ENCODE assay signal across 1 cellular context in the genomic region with DNA sequence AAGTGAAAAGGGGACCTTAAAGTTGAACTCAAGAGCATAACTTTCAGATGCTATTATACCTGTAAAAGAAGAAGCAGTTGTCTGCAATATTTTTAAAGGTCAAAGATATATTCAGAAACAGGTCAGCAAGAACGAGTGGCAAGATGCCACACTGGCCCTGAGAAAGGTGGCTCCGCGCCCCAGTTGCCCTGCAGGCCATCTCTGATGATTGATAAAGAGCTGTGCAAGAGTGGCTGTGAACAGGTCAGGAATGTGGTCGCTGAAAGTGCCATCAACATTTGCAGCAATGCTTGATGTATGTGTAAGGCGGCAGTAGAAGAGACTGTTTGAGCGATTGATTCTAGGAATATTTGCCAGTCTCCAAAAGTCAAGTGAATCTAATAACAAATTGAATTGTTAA.
TF ChIP-seq lines count a peak whose summit lies in the region.

No MANE protein-coding gene starts in this region.

TF ChIP-seq in GM23338, 12 proteins besides CTCF, POLR2A, EP300 and RAD21 (continued from another document):
- TF ChIP-seq, protein P1, sequence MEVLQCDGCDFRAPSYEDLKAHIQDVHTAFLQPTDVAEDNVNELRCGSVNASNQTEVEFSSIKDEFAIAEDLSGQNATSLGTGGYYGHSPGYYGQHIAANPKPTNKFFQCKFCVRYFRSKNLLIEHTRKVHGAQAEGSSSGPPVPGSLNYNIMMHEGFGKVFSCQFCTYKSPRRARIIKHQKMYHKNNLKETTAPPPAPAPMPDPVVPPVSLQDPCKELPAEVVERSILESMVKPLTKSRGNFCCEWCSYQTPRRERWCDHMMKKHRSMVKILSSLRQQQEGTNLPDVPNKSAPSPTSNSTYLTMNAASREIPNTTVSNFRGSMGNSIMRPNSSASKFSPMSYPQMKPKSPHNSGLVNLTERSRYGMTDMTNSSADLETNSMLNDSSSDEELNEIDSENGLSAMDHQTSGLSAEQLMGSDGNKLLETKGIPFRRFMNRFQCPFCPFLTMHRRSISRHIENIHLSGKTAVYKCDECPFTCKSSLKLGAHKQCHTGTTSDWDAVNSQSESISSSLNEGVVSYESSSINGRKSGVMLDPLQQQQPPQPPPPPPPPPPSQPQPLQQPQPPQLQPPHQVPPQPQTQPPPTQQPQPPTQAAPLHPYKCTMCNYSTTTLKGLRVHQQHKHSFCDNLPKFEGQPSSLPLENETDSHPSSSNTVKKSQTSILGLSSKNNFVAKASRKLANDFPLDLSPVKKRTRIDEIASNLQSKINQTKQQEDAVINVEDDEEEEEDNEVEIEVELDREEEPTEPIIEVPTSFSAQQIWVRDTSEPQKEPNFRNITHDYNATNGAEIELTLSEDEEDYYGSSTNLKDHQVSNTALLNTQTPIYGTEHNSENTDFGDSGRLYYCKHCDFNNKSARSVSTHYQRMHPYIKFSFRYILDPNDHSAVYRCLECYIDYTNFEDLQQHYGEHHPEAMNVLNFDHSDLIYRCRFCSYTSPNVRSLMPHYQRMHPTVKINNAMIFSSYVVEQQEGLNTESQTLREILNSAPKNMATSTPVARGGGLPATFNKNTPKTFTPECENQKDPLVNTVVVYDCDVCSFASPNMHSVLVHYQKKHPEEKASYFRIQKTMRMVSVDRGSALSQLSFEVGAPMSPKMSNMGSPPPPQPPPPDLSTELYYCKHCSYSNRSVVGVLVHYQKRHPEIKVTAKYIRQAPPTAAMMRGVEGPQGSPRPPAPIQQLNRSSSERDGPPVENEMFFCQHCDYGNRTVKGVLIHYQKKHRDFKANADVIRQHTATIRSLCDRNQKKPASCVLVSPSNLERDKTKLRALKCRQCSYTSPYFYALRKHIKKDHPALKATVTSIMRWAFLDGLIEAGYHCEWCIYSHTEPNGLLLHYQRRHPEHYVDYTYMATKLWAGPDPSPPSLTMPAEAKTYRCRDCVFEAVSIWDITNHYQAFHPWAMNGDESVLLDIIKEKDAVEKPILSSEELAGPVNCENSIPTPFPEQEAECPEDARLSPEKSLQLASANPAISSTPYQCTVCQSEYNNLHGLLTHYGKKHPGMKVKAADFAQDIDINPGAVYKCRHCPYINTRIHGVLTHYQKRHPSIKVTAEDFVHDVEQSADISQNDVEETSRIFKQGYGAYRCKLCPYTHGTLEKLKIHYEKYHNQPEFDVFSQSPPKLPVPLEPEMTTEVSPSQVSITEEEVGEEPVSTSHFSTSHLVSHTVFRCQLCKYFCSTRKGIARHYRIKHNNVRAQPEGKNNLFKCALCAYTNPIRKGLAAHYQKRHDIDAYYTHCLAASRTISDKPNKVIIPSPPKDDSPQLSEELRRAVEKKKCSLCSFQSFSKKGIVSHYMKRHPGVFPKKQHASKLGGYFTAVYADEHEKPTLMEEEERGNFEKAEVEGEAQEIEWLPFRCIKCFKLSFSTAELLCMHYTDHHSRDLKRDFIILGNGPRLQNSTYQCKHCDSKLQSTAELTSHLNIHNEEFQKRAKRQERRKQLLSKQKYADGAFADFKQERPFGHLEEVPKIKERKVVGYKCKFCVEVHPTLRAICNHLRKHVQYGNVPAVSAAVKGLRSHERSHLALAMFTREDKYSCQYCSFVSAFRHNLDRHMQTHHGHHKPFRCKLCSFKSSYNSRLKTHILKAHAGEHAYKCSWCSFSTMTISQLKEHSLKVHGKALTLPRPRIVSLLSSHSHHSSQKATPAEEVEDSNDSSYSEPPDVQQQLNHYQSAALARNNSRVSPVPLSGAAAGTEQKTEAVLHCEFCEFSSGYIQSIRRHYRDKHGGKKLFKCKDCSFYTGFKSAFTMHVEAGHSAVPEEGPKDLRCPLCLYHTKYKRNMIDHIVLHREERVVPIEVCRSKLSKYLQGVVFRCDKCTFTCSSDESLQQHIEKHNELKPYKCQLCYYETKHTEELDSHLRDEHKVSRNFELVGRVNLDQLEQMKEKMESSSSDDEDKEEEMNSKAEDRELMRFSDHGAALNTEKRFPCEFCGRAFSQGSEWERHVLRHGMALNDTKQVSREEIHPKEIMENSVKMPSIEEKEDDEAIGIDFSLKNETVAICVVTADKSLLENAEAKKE (CRISPR knock-in tag; IDR thresholded peaks at IDR 0.05), result no peak
- TF ChIP-seq ZNF331 (CRISPR knock-in tag; IDR thresholded peaks at IDR 0.05; ENCODE audit: low read depth) (no peak), JUNB (IDR thresholded peaks at IDR 0.05; ENCODE audit: unreplicated experiment) (no peak), EZH2 (IDR thresholded peaks at IDR 0.05; ENCODE audit: low read depth, unreplicated experiment) (no peak)
